12 cellular contexts compared by ENCODE assay signal in the genomic region with DNA sequence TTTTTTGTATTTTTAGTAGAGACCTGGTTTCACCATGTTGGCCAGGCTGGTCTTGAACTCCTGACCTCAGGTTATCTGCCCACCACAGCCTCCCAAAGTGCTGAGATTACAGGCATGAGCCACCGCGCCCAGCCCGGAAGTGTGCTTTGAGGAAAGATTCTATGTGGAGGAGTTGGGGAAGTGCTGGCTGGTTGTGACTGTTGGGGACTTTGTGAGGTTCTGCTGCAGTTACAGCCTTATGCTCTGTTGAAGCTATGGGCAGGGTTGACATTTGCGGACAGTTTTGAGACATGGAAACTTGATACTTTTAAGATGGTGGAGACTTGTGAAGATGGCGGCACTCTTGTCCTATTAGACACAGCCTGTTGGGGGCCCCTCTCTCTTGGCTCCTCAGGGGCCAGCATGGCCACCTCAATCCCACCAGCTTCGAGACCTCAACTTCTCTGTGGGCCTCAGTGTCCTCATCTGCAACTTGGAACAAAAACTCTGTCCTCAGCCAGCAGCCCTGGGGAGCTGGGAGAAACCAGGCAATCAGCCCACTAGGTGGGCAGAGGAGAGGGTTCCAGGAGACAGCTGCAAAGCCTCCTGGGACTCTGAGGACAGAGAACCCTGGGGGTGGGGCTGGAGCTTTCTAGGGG. TPM values are rescaled to one million over a fixed set of nuclear protein-coding genes. Genes with fewer than 3 reads are reported as not detected.
DNase-seq lines count a peak whose midpoint lies in the region; ATAC-seq, FAIRE-seq and TF ChIP-seq lines count a peak whose summit lies in the region.
"Had no signal": no experiment of that assay in that cellular context is flagged by ENCODE, and none has a peak within 500 bp of the region (broad histone marks: within the 10 kb centered on the region; RNA-seq: fewer than 3 reads in every experiment).

No MANE protein-coding gene starts in this region.

- H3K27ac ChIP-seq in HepG2 (ENCODE audit: extremely low read length, insufficient read depth, low read length) (peak overlapping the region; percentile 99), upper lobe of left lung (peak overlapping the region; percentile 30 to 92 (median 84))

- H3K27me3 ChIP-seq in HepG2 (ENCODE audit: control insufficient read depth in 1 of 2, insufficient read depth in 2 of 2, low read length in 2 of 2) (no peaks in the 10 kb centered on the region), upper lobe of left lung (no peaks in the 10 kb centered on the region)

- H3K27ac Mint-ChIP-seq in activated naive CD8-positive, alpha-beta T cell = no peak overlapping the region
- H3K27ac Mint-ChIP-seq in activated naive CD8-positive, alpha-beta T cell treated with anti-CD3 and anti-CD28 coated beads, Interleukin-2, amount 50 U/mL, for 24 hours = no peak overlapping the region
- no peak overlapping the region for H3K27ac Mint-ChIP-seq in activated CD8-positive, alpha-beta T cell treated with anti-CD3 and anti-CD28 coated beads for 36 hours

- H3K9ac ChIP-seq in HepG2 (ENCODE audit: insufficient read depth, low read depth, low read length) = peak overlapping the region; percentile 86

- no peak for TF ChIP-seq POLR2A in HepG2 (IDR thresholded peaks at IDR 0.05; ENCODE audit: insufficient read depth in 1 of 2, low read depth in 2 of 2, low read length in 2 of 2)
- TF ChIP-seq POLR2A in upper lobe of left lung (IDR thresholded peaks at IDR 0.05) = no peak

- FAIRE-seq in HepG2 (lab: Jason Lieb, UNC) (peak; percentile 39), D721Med (lab: Jason Lieb, UNC) (no peak)

- ATAC-seq in activated naive CD8-positive, alpha-beta T cell treated with anti-CD3 and anti-CD28 coated beads, Interleukin-2, amount 50 U/mL, for 24 hours = no peak
- no peak for ATAC-seq in activated CD8-positive, alpha-beta T cell treated with anti-CD3 and anti-CD28 coated beads for 36 hours
- ATAC-seq in HepG2 = peak; percentile 19; the same call in 2 of the 3 replicates
- peak in 1 of 2 donors; percentile 28 for ATAC-seq in upper lobe of left lung (ENCODE audit: low FRiP score in 2 of 2)
- ATAC-seq in GM21786 (IDR thresholded peaks at IDR 0.05; ENCODE audit: unreplicated experiment) = no peak

- no peaks in the 10 kb centered on the region for H3K9me3 ChIP-seq in HepG2 (ENCODE audit: low read length)
- H3K9me3 ChIP-seq in upper lobe of left lung = no peaks in the 10 kb centered on the region

- TF ChIP-seq RAD21 in HepG2 (CRISPR knock-in tag; IDR thresholded peaks at IDR 0.05) = no peak

- no peaks in the 10 kb centered on the region for H4K20me1 ChIP-seq in HepG2 (ENCODE audit: insufficient read depth, low read length)

- CTCF ChIA-PET in activated CD8-positive, alpha-beta T cell treated with anti-CD3 and anti-CD28 coated beads for 36 hours (lab: Charles Lee) = interaction anchor here (1.0 to 2.0 kb wide), 5 partner anchors 12 to 457 kb away, joined by 3 to 10 read pairs (median 4); no protein-coding TSS in a partner anchor
- CTCF ChIA-PET in HepG2 (lab: Yijun Ruan, JAX; ENCODE audit: low intra/inter-chr PET ratio, low total read pairs) = no interaction called here

- no peak for TF ChIP-seq CTCF in activated CD8-positive, alpha-beta T cell treated with anti-CD3 and anti-CD28 coated beads for 36 hours (IDR thresholded peaks at IDR 0.05)
- TF ChIP-seq CTCF in HepG2 (CRISPR knock-in tag; IDR thresholded peaks at IDR 0.05) (no peak), upper lobe of left lung (IDR thresholded peaks at IDR 0.05) (no peak), D721Med (IDR thresholded peaks at IDR 0.05; ENCODE audit: insufficient read depth, missing control alignments) (no peak)

- peaks cover 93% of the 10 kb centered on the region for H3K4me1 ChIP-seq in HepG2 (ENCODE audit: insufficient read depth, low read length)
- H3K4me1 ChIP-seq in upper lobe of left lung = peaks cover 25 to 38% (median 32%) of the 10 kb centered on the region in 4 donors

- H3K79me2 ChIP-seq in HepG2 (ENCODE audit: insufficient read depth, low read length) = no peaks in the 10 kb centered on the region

- no peaks in the 10 kb centered on the region for H3K27me3 Mint-ChIP-seq in activated naive CD8-positive, alpha-beta T cell
- H3K27me3 Mint-ChIP-seq in activated naive CD8-positive, alpha-beta T cell treated with anti-CD3 and anti-CD28 coated beads, Interleukin-2, amount 50 U/mL, for 24 hours = peaks cover 22% of the 10 kb centered on the region
- H3K27me3 Mint-ChIP-seq in activated CD8-positive, alpha-beta T cell treated with anti-CD3 and anti-CD28 coated beads for 36 hours = peaks cover 3% of the 10 kb centered on the region

- 84% methylated on average over 5 of the region's 6 CpGs for WGBS in HepG2 (ENCODE audit: low lambda C conversion rate)
- 67 to 80% methylated on average over 3 to 6 of the region's 6 CpGs for WGBS in upper lobe of left lung, 2 donors

- TF ChIP-seq EP300 in HepG2 (IDR thresholded peaks at IDR 0.05; ENCODE audit: low read depth in 2 of 2, low read length in 2 of 2) (no peak), HepG2 (CRISPR knock-in tag; IDR thresholded peaks at IDR 0.05; ENCODE audit: borderline replicate concordance) (no peak), upper lobe of left lung (IDR thresholded peaks at IDR 0.05) (no peak)

- no peak overlapping the region for H2AFZ ChIP-seq in HepG2 (ENCODE audit: low read length)

- H3K36me3 ChIP-seq in HepG2 (replicated peaks in 1 of 2; ENCODE audit: control insufficient read depth in 1 of 2, insufficient read depth in 2 of 2, low read length in 2 of 2) = no peaks in the 10 kb centered on the region
- H3K36me3 ChIP-seq in upper lobe of left lung = no peaks in the 10 kb centered on the region

- H3K4me1 Mint-ChIP-seq in activated naive CD8-positive, alpha-beta T cell (ENCODE audit: low read depth) = peaks cover 18% of the 10 kb centered on the region
- H3K4me1 Mint-ChIP-seq in activated naive CD8-positive, alpha-beta T cell treated with anti-CD3 and anti-CD28 coated beads, Interleukin-2, amount 50 U/mL, for 24 hours = peaks cover 19% of the 10 kb centered on the region
- peaks cover 14% of the 10 kb centered on the region for H3K4me1 Mint-ChIP-seq in activated CD8-positive, alpha-beta T cell treated with anti-CD3 and anti-CD28 coated beads for 36 hours (ENCODE audit: low read depth)

- intact Hi-C loops in activated CD8-positive, alpha-beta T cell treated with anti-CD3 and anti-CD28 coated beads for 36 hours (cut with micrococcal nuclease) = no loop called here
- intact Hi-C loops in HepG2 (cut with micrococcal nuclease; ENCODE audit: unreplicated experiment) = loop anchor here (2.0 kb wide), 1 partner anchor 27 kb away; no protein-coding TSS in a partner anchor

- H3K4me3 ChIP-seq in HepG2 (replicated peaks in 1 of 3; ENCODE audit: insufficient read depth in 1 of 3, low read depth in 2 of 3, low read length in 3 of 3) = peak overlapping the region in 2 of 3 experiments; percentile 59 to 79; a peak in 3 of 6 replicates
- peak overlapping the region in 1 of 4 donors; percentile 44 for H3K4me3 ChIP-seq in upper lobe of left lung
- H3K4me3 ChIP-seq: lung had no signal

- peak overlapping the region; percentile 86 for H3K4me2 ChIP-seq in HepG2 (ENCODE audit: low read depth, low read length)

- H3K9me3 Mint-ChIP-seq in activated naive CD8-positive, alpha-beta T cell (ENCODE audit: low read depth) = no peaks in the 10 kb centered on the region
- no peaks in the 10 kb centered on the region for H3K9me3 Mint-ChIP-seq in activated naive CD8-positive, alpha-beta T cell treated with anti-CD3 and anti-CD28 coated beads, Interleukin-2, amount 50 U/mL, for 24 hours
- no peaks in the 10 kb centered on the region for H3K9me3 Mint-ChIP-seq in activated CD8-positive, alpha-beta T cell treated with anti-CD3 and anti-CD28 coated beads for 36 hours

- no peaks in the 10 kb centered on the region for H3K36me3 Mint-ChIP-seq in activated naive CD8-positive, alpha-beta T cell
- no peaks in the 10 kb centered on the region for H3K36me3 Mint-ChIP-seq in activated naive CD8-positive, alpha-beta T cell treated with anti-CD3 and anti-CD28 coated beads, Interleukin-2, amount 50 U/mL, for 24 hours (ENCODE audit: low read depth)
- H3K36me3 Mint-ChIP-seq in activated CD8-positive, alpha-beta T cell treated with anti-CD3 and anti-CD28 coated beads for 36 hours (ENCODE audit: low read depth) = no peaks in the 10 kb centered on the region

- BruUV-seq in HepG2 (replicated peaks; lab: Mats Ljungman, UMichigan) = no TSS peak

- peak overlapping the region; percentile 59 for H3K4me3 Mint-ChIP-seq in activated naive CD8-positive, alpha-beta T cell
- H3K4me3 Mint-ChIP-seq in activated naive CD8-positive, alpha-beta T cell treated with anti-CD3 and anti-CD28 coated beads, Interleukin-2, amount 50 U/mL, for 24 hours = no peak overlapping the region
- H3K4me3 Mint-ChIP-seq in activated CD8-positive, alpha-beta T cell treated with anti-CD3 and anti-CD28 coated beads for 36 hours = no peak overlapping the region

- in situ Hi-C loops in HepG2 (cut with HindIII; ENCODE audit: extremely low pct_ligation_motif_present, low pct_unique_long_range_greater_than_20kb) = no loop called here

- POLR2A ChIA-PET in activated CD8-positive, alpha-beta T cell treated with anti-CD3 and anti-CD28 coated beads for 36 hours (lab: Charles Lee) = interaction anchor here (0.6 to 1.4 kb wide), 4 partner anchors 9 to 418 kb away, joined by 3 to 6 read pairs (median 3); partner anchors contain the start of gene IER5L
- POLR2A ChIA-PET in HepG2 (lab: Yijun Ruan, JAX) = interaction anchor here (1.4 to 4.5 kb wide), 18 partner anchors 9 to 456 kb away, joined by 3 to 110 read pairs (median 16); partner anchors contain the start of gene IER5L

- no peak for DNase-seq in activated naive CD8-positive, alpha-beta T cell treated with anti-CD3 and anti-CD28 coated beads, Interleukin-2, amount 50 U/mL, for 24 hours
- DNase-seq in activated CD8-positive, alpha-beta T cell treated with anti-CD3 and anti-CD28 coated beads for 36 hours = peak; percentile 34
- no peak for DNase-seq in HepG2 (ENCODE audit: low spot score)
- no peak for DNase-seq in upper lobe of left lung
- no peak for DNase-seq in D721Med (ENCODE audit: insufficient read length, low spot score)
- no peak for DNase-seq in stimulated activated CD4-positive, alpha-beta T cell treated with anti-CD3 and anti-CD28 coated beads, Interleukin-1b, Interleukin-23, amount 100 ng/mL, for 48 hours
- DNase-seq: activated T-cell treated with anti-CD3 and anti-CD28 coated beads, Interleukin-2, amount 50 U/mL, for 1 hour; effector CD4-positive, alpha-beta T cell; NCI-H1092 had no signal

RNA-seq across cellular contexts. Expression of gene C9orf50, which starts 24.9 kb away (rescaled TPM):
- not detected for total RNA-seq in activated CD8-positive, alpha-beta T cell treated with anti-CD3 and anti-CD28 coated beads for 36 hours
- not detected in 2 replicates for total RNA-seq in HepG2 (2016; rRNA removed; fragmentation: Illumina TruSeq; extraction: Trizol)
- not detected in 2 replicates for total RNA-seq in HepG2 (2016; cell fraction: cytosol; rRNA removed; fragmentation: Illumina TruSeq; extraction: Trizol; ENCODE audit: low read depth)
- not detected in 2 replicates for total RNA-seq in HepG2 (2016; cell fraction: insoluble cytoplasmic fraction; rRNA removed; fragmentation: Illumina TruSeq; extraction: Trizol)
- total RNA-seq in HepG2 (2016; cell fraction: membrane; rRNA removed; fragmentation: Illumina TruSeq; extraction: Trizol) = not detected in 2 replicates
- total RNA-seq in HepG2 (2016; cell fraction: nucleus; rRNA removed; fragmentation: Illumina TruSeq; extraction: Trizol) = not detected in 2 replicates
- polyA plus RNA-seq in HepG2 (2011; rRNA removed) = not detected in 2 replicates
- polyA plus RNA-seq in HepG2 (2011; cell fraction: cytosol; rRNA removed) = not detected in 2 replicates
- polyA plus RNA-seq in HepG2 (2011; cell fraction: nucleus; rRNA removed) = 0.10 TPM in 1 of 2 replicates, not detected in the other
- not detected in 2 replicates for polyA plus RNA-seq in HepG2 (2012)
- not detected in 2 replicates for polyA plus RNA-seq in HepG2 (2016; cell fraction: cytosol; fragmentation: Illumina TruSeq; extraction: Trizol; ENCODE audit: low read depth)
- polyA plus RNA-seq in HepG2 (2016; cell fraction: insoluble cytoplasmic fraction; fragmentation: Illumina TruSeq; extraction: Trizol; ENCODE audit: low read depth) = not detected in 2 replicates
- polyA plus RNA-seq in HepG2 (2016; cell fraction: membrane; fragmentation: Illumina TruSeq; extraction: Trizol; ENCODE audit: low read depth) = not detected in 2 replicates
- polyA plus RNA-seq in HepG2 (2016; cell fraction: nucleus; fragmentation: Illumina TruSeq; extraction: Trizol; ENCODE audit: insufficient read depth, low read depth) = not detected in 2 replicates
- not detected in 2 replicates for polyA minus RNA-seq in HepG2 (2011; rRNA and poly(A)+ RNA removed; ENCODE audit: low replicate concordance)
- not detected in 2 replicates for polyA minus RNA-seq in HepG2 (2011; cell fraction: cytosol; rRNA and poly(A)+ RNA removed)
- not detected in 2 replicates for polyA minus RNA-seq in HepG2 (2011; cell fraction: nucleus; rRNA and poly(A)+ RNA removed)
- not detected for total RNA-seq in upper lobe of left lung
- polyA plus RNA-seq: lung had no signal

RNA-seq across cellular contexts. Expression of gene NTMT1, which starts 29.9 kb away (rescaled TPM):
- 10 to 100 TPM; 69.5 to 74.4 TPM for total RNA-seq in activated CD8-positive, alpha-beta T cell treated with anti-CD3 and anti-CD28 coated beads for 36 hours
- total RNA-seq in HepG2 (2016; rRNA removed; fragmentation: Illumina TruSeq; extraction: Trizol) (51.0 and 53.8 TPM in 2 replicates), upper lobe of left lung (10 to 100 TPM; 15.0 to 37.7 (median 23.6) TPM)
- 18.8 and 21.6 TPM in 2 replicates for total RNA-seq in HepG2 (2016; cell fraction: cytosol; rRNA removed; fragmentation: Illumina TruSeq; extraction: Trizol; ENCODE audit: low read depth)
- total RNA-seq in HepG2 (2016; cell fraction: insoluble cytoplasmic fraction; rRNA removed; fragmentation: Illumina TruSeq; extraction: Trizol) = 51.4 and 52.7 TPM in 2 replicates
- total RNA-seq in HepG2 (2016; cell fraction: membrane; rRNA removed; fragmentation: Illumina TruSeq; extraction: Trizol) = 27.5 and 28.2 TPM in 2 replicates
- total RNA-seq in HepG2 (2016; cell fraction: nucleus; rRNA removed; fragmentation: Illumina TruSeq; extraction: Trizol) = 24.5 and 26.0 TPM in 2 replicates
- polyA plus RNA-seq in HepG2 (2011; rRNA removed) = 49.1 and 52.7 TPM in 2 replicates
- polyA plus RNA-seq in HepG2 (2011; cell fraction: cytosol; rRNA removed) = 51.6 and 54.5 TPM in 2 replicates
- polyA plus RNA-seq in HepG2 (2011; cell fraction: nucleus; rRNA removed) = 33.4 and 35.2 TPM in 2 replicates
- polyA plus RNA-seq in HepG2 (2012) = 25.7 and 35.9 TPM in 2 replicates
- 25.5 and 33.2 TPM in 2 replicates for polyA plus RNA-seq in HepG2 (2016; cell fraction: cytosol; fragmentation: Illumina TruSeq; extraction: Trizol; ENCODE audit: low read depth)
- 70.9 and 81.2 TPM in 2 replicates for polyA plus RNA-seq in HepG2 (2016; cell fraction: insoluble cytoplasmic fraction; fragmentation: Illumina TruSeq; extraction: Trizol; ENCODE audit: low read depth)
- polyA plus RNA-seq in HepG2 (2016; cell fraction: membrane; fragmentation: Illumina TruSeq; extraction: Trizol; ENCODE audit: low read depth) = 24.8 and 34.0 TPM in 2 replicates
- polyA plus RNA-seq in HepG2 (2016; cell fraction: nucleus; fragmentation: Illumina TruSeq; extraction: Trizol; ENCODE audit: insufficient read depth, low read depth) = 54.6 and 61.5 TPM in 2 replicates
- 26.8 and 119 TPM in 2 replicates for polyA minus RNA-seq in HepG2 (2011; rRNA and poly(A)+ RNA removed; ENCODE audit: low replicate concordance)
- polyA minus RNA-seq in HepG2 (2011; cell fraction: cytosol; rRNA and poly(A)+ RNA removed) = 14.8 and 17.0 TPM in 2 replicates
- polyA minus RNA-seq in HepG2 (2011; cell fraction: nucleus; rRNA and poly(A)+ RNA removed) = 15.9 and 18.4 TPM in 2 replicates

RNA-seq across cellular contexts. Expression of gene ASB6, which starts 45.9 kb away (rescaled TPM):
- total RNA-seq in activated CD8-positive, alpha-beta T cell treated with anti-CD3 and anti-CD28 coated beads for 36 hours = 10 to 100 TPM; 16.6 TPM
- 8.2 and 8.3 TPM in 2 replicates for total RNA-seq in HepG2 (2016; rRNA removed; fragmentation: Illumina TruSeq; extraction: Trizol)
- 1.6 and 1.8 TPM in 2 replicates for total RNA-seq in HepG2 (2016; cell fraction: cytosol; rRNA removed; fragmentation: Illumina TruSeq; extraction: Trizol; ENCODE audit: low read depth)
- total RNA-seq in HepG2 (2016; cell fraction: insoluble cytoplasmic fraction; rRNA removed; fragmentation: Illumina TruSeq; extraction: Trizol) = 6.6 and 9.5 TPM in 2 replicates
- total RNA-seq in HepG2 (2016; cell fraction: membrane; rRNA removed; fragmentation: Illumina TruSeq; extraction: Trizol) = 5.0 and 6.5 TPM in 2 replicates
- total RNA-seq in HepG2 (2016; cell fraction: nucleus; rRNA removed; fragmentation: Illumina TruSeq; extraction: Trizol) = 7.3 TPM in 2 replicates
- polyA plus RNA-seq in HepG2 (2011; rRNA removed) = 8.4 and 10.8 TPM in 2 replicates
- polyA plus RNA-seq in HepG2 (2011; cell fraction: cytosol; rRNA removed) = 6.1 and 7.8 TPM in 2 replicates
- polyA plus RNA-seq in HepG2 (2011; cell fraction: nucleus; rRNA removed) = 22.8 and 23.1 TPM in 2 replicates
- 4.2 and 5.8 TPM in 2 replicates for polyA plus RNA-seq in HepG2 (2012)
- polyA plus RNA-seq in HepG2 (2016; cell fraction: cytosol; fragmentation: Illumina TruSeq; extraction: Trizol; ENCODE audit: low read depth) = 1.0 and 1.8 TPM in 2 replicates
- 7.0 and 8.8 TPM in 2 replicates for polyA plus RNA-seq in HepG2 (2016; cell fraction: insoluble cytoplasmic fraction; fragmentation: Illumina TruSeq; extraction: Trizol; ENCODE audit: low read depth)
- polyA plus RNA-seq in HepG2 (2016; cell fraction: membrane; fragmentation: Illumina TruSeq; extraction: Trizol; ENCODE audit: low read depth) = 3.2 TPM in 2 replicates
- polyA plus RNA-seq in HepG2 (2016; cell fraction: nucleus; fragmentation: Illumina TruSeq; extraction: Trizol; ENCODE audit: insufficient read depth, low read depth) = 17.2 and 17.7 TPM in 2 replicates
- 10.0 and 29.3 TPM in 2 replicates for polyA minus RNA-seq in HepG2 (2011; rRNA and poly(A)+ RNA removed; ENCODE audit: low replicate concordance)
- 2.7 and 3.2 TPM in 2 replicates for polyA minus RNA-seq in HepG2 (2011; cell fraction: cytosol; rRNA and poly(A)+ RNA removed)
- 5.0 and 5.6 TPM in 2 replicates for polyA minus RNA-seq in HepG2 (2011; cell fraction: nucleus; rRNA and poly(A)+ RNA removed)
- total RNA-seq in upper lobe of left lung = 10 to 100 TPM; 15.4 to 51.3 (median 21.9) TPM
